1 cellular context compared by ENCODE assay signal in genomic region chr3:101936419-101937331, GRCh38.
A peak's percentile ranks its signal among the peaks of the same experiment; 100 is the strongest.
TF ChIP-seq lines count a peak whose summit lies in the region.

No MANE protein-coding gene starts in this region.

TF ChIP-seq in HCT116, 20 proteins besides CTCF, POLR2A, EP300 and RAD21 (continued from another document):
- TF ChIP-seq REST (IDR thresholded peaks at IDR 0.05; ENCODE audit: low read depth) (no peak), ZNF274 (IDR thresholded peaks at IDR 0.05; ENCODE audit: low read depth, low read length) (no peak), EZH2phosphoT487 (IDR thresholded peaks at IDR 0.05; ENCODE audit: borderline replicate concordance) (no peak), ELF1 (IDR thresholded peaks at IDR 0.05; ENCODE audit: borderline replicate concordance, low read depth) (no peak), POLR2AphosphoS5 (IDR thresholded peaks at IDR 0.05; ENCODE audit: low read depth, low read length) (no peak), TCF7L2 (IDR thresholded peaks at IDR 0.05; ENCODE audit: borderline replicate concordance, extremely low read depth, insufficient read depth, insufficient read length) (no peak), JUND (IDR thresholded peaks at IDR 0.05) (peak; percentile 31; the same call in 1 of the 2 replicates), SIN3A (IDR thresholded peaks at IDR 0.05; ENCODE audit: low read depth) (no peak)
TF ChIP-seq in HCT116: peak in this region for 7.
